27 cellular contexts compared by ENCODE assay signal in genomic region chr12:89665556-89665955, GRCh38. TPM values are rescaled to one million over a fixed set of nuclear protein-coding genes. Genes with fewer than 3 reads are reported as not detected.
DNase-seq lines count a peak whose midpoint lies in the region; ATAC-seq, FAIRE-seq and TF ChIP-seq lines count a peak whose summit lies in the region.
"Had no signal": no experiment of that assay in that cellular context is flagged by ENCODE, and none has a peak within 500 bp of the region (broad histone marks: within the 10 kb centered on the region; RNA-seq: fewer than 3 reads in every experiment).

No MANE protein-coding gene starts in this region.

- no peak overlapping the region for H3K4me3 ChIP-seq in skeletal muscle cell (ENCODE audit: low read depth, low read length)
- no peak overlapping the region for H3K4me3 ChIP-seq in effector memory CD4-positive, alpha-beta T cell (ENCODE audit: insufficient read depth, low read depth, low read length, poor library complexity, severe bottlenecking)
- H3K4me3 ChIP-seq: adrenal gland, body of pancreas, esophagus squamous epithelium, lung, mucosa of descending colon, upper lobe of left lung had no signal

- no peaks in the 10 kb centered on the region for H3K36me3 ChIP-seq in effector memory CD4-positive, alpha-beta T cell (ENCODE audit: control insufficient read depth, insufficient read depth, low read length)
- H3K36me3 ChIP-seq: adrenal gland, esophagus squamous epithelium, upper lobe of left lung had no signal

- no peaks in the 10 kb centered on the region for H3K27me3 Mint-ChIP-seq in activated B cell treated with CpG ODN at 0.5 μM for 24 hours
- H3K27me3 Mint-ChIP-seq: activated naive CD4-positive, alpha-beta T cell treated with anti-CD3 and anti-CD28 coated beads, Interleukin-2, amount 10 ng/mL, durations not matched to agents 7 days and 5 days had no signal

- H3K4me1 ChIP-seq in effector memory CD4-positive, alpha-beta T cell (ENCODE audit: control insufficient read depth, insufficient read depth, low read length, poor library complexity, severe bottlenecking) = peaks cover 22% of the 10 kb centered on the region

- H3K36me3 Mint-ChIP-seq in activated B cell treated with CpG ODN at 0.5 μM for 24 hours (ENCODE audit: low read depth) = peaks cover 32% of the 10 kb centered on the region
- H3K36me3 Mint-ChIP-seq: stimulated activated effector memory CD8-positive, alpha-beta T cell treated with anti-CD3 and anti-CD28 coated beads, Interleukin-12 subunit alpha, Interleukin-12 subunit beta, amount 100 ng/mL, for 72 hours had no signal

- H3K9me3 ChIP-seq in effector memory CD4-positive, alpha-beta T cell (ENCODE audit: control insufficient read depth, low read length) = no peaks in the 10 kb centered on the region
- H3K9me3 ChIP-seq: adrenal gland, body of pancreas, esophagus squamous epithelium, mucosa of descending colon, upper lobe of left lung had no signal

- H3K27ac ChIP-seq in effector memory CD4-positive, alpha-beta T cell (ENCODE audit: insufficient read depth, low read length, poor library complexity, severe bottlenecking) = no peak overlapping the region
- H3K27ac ChIP-seq: 22Rv1, adrenal gland, body of pancreas, esophagus squamous epithelium, foreskin keratinocyte, upper lobe of left lung, VCaP had no signal

- H3K4me1 Mint-ChIP-seq in activated B cell treated with CpG ODN at 0.5 μM for 24 hours = peaks cover 87% of the 10 kb centered on the region

- no peak for TF ChIP-seq POLR2A in GM12892 (IDR thresholded peaks at IDR 0.05; ENCODE audit: low read depth, low read length)

- H3K4me3 Mint-ChIP-seq in activated B cell treated with CpG ODN at 0.5 μM for 24 hours = no peak overlapping the region
- H3K4me3 Mint-ChIP-seq: activated CD8-positive, alpha-beta T cell treated with anti-CD3 and anti-CD28 coated beads, Interleukin-2, amount 10 ng/mL, durations not matched to agents 7 days and 5 days; activated naive CD4-positive, alpha-beta T cell treated with anti-CD3 and anti-CD28 coated beads, Interleukin-2, amount 10 ng/mL, durations not matched to agents 7 days and 5 days; stimulated activated effector memory CD8-positive, alpha-beta T cell treated with anti-CD3 and anti-CD28 coated beads, Interleukin-12 subunit alpha, Interleukin-12 subunit beta, amount 100 ng/mL, for 72 hours had no signal

- CTCF ChIA-PET in activated B cell treated with CpG ODN at 0.5 μM for 24 hours (lab: Charles Lee) = interaction anchor here (1.5 kb wide), 1 partner anchor 14 kb away, joined by 3 read pairs; no protein-coding TSS in a partner anchor

- no peaks in the 10 kb centered on the region for H3K27me3 ChIP-seq in effector memory CD4-positive, alpha-beta T cell (replicated peaks; ENCODE audit: control insufficient read depth, insufficient read depth, low read length, poor library complexity, severe bottlenecking)
- H3K27me3 ChIP-seq: adrenal gland, body of pancreas, esophagus squamous epithelium, foreskin keratinocyte, upper lobe of left lung had no signal

- peak overlapping the region; percentile 38 for H3K27ac Mint-ChIP-seq in activated B cell treated with CpG ODN at 0.5 μM for 24 hours
- H3K27ac Mint-ChIP-seq: activated CD8-positive, alpha-beta T cell treated with anti-CD3 and anti-CD28 coated beads, Interleukin-2, amount 10 ng/mL, durations not matched to agents 7 days and 5 days; activated naive CD4-positive, alpha-beta T cell treated with anti-CD3 and anti-CD28 coated beads, Interleukin-2, amount 10 ng/mL, durations not matched to agents 7 days and 5 days; stimulated activated effector memory CD8-positive, alpha-beta T cell treated with anti-CD3 and anti-CD28 coated beads, Interleukin-12 subunit alpha, Interleukin-12 subunit beta, amount 100 ng/mL, for 72 hours had no signal

- FAIRE-seq in GM12892 (lab: Jason Lieb, UNC) = peak; percentile 40

- intact Hi-C loops in activated B cell treated with CpG ODN at 0.5 μM for 24 hours (cut with micrococcal nuclease) = loop anchor here (2.0 to 10.0 kb wide), 2 partner anchors 41 to 321 kb away; no protein-coding TSS in a partner anchor

- ATAC-seq in activated B cell treated with CpG ODN at 0.5 μM for 24 hours (ENCODE audit: low read depth) = no peak
- no peak for ATAC-seq in HG03521 (IDR thresholded peaks at IDR 0.05; ENCODE audit: unreplicated experiment)
- ATAC-seq: activated CD8-positive, alpha-beta T cell treated with anti-CD3 and anti-CD28 coated beads, Interleukin-2, amount 10 ng/mL, durations not matched to agents 7 days and 5 days; body of pancreas; foreskin keratinocyte; mucosa of descending colon; stimulated activated effector memory CD8-positive, alpha-beta T cell treated with anti-CD3 and anti-CD28 coated beads, Interleukin-12 subunit alpha, Interleukin-12 subunit beta, amount 100 ng/mL, for 72 hours had no signal

- no peaks in the 10 kb centered on the region for H3K9me3 Mint-ChIP-seq in activated B cell treated with CpG ODN at 0.5 μM for 24 hours
- H3K9me3 Mint-ChIP-seq: activated naive CD4-positive, alpha-beta T cell treated with anti-CD3 and anti-CD28 coated beads, Interleukin-2, amount 10 ng/mL, durations not matched to agents 7 days and 5 days; stimulated activated effector memory CD8-positive, alpha-beta T cell treated with anti-CD3 and anti-CD28 coated beads, Interleukin-12 subunit alpha, Interleukin-12 subunit beta, amount 100 ng/mL, for 72 hours had no signal

- DNase-seq in NCI-H1436 (lab: John Stamatoyannopoulos, UW) = peak; percentile 4
- DNase-seq in NCI-H1436 treated with DMSO at 0.1 percent for 48 hours (lab: John Stamatoyannopoulos, UW) = no peak
- no peak for DNase-seq in GM12892 (ENCODE audit: insufficient read length)
- DNase-seq in activated B cell treated with CpG ODN at 0.5 μM for 24 hours = no peak
- peak; percentile 7 for DNase-seq in skeletal muscle cell (ENCODE audit: low read depth)
- DNase-seq in central memory CD4-positive, alpha-beta T cell = no peak
- no peak for DNase-seq in effector memory CD4-positive, alpha-beta T cell
- DNase-seq: activated CD4-positive, alpha-beta T cell treated with anti-CD3 and anti-CD28 coated beads for 4 hours; activated CD8-positive, alpha-beta T cell treated with anti-CD3 and anti-CD28 coated beads, Interleukin-2, amount 10 ng/mL, durations not matched to agents 7 days and 5 days; activated naive CD4-positive, alpha-beta T cell treated with anti-CD3 and anti-CD28 coated beads, Interleukin-2, amount 10 ng/mL, durations not matched to agents 7 days and 5 days; adrenal gland; body of pancreas; esophagus squamous epithelium; foreskin keratinocyte; HCEC 1CT; IMR-90; kidney glomerular epithelial cell; mucosa of descending colon; NCI-H1694; SIG-M5; substantia nigra; upper lobe of left lung had no signal

- POLR2A ChIA-PET in activated B cell treated with CpG ODN at 0.5 μM for 24 hours (lab: Charles Lee) = interaction anchor here (1.1 to 1.4 kb wide), 2 partner anchors 40 to 44 kb away, joined by 3 to 5 read pairs; no protein-coding TSS in a partner anchor

- TF ChIP-seq CTCF in activated B cell treated with CpG ODN at 0.5 μM for 24 hours (IDR thresholded peaks at IDR 0.05) = no peak

RNA-seq across cellular contexts. Expression of gene ATP2B1, which starts 43.1 kb away (rescaled TPM):
- polyA plus RNA-seq in GM12892 (2012; ENCODE audit: missing spikeins) = 23.3 TPM
- 110 and 136 TPM in 2 replicates for total RNA-seq in activated B cell treated with CpG ODN at 0.5 μM for 24 hours

Comparison
In these comparisons a context has a peak if more than half of its experiments do, and no peak if none do; other contexts are left out.
1. DNase-seq: peak in NCI-H1436 (single experiment) and skeletal muscle cell (single experiment); none in NCI-H1436 treated with DMSO at 0.1 percent for 48 hours (single experiment), GM12892 (single experiment), activated B cell treated with CpG ODN at 0.5 μM for 24 hours (single experiment), central memory CD4-positive, alpha-beta T cell (single experiment) and effector memory CD4-positive, alpha-beta T cell (0 of 3).